ENCODE assay signal across 17 cellular contexts in genomic region chr1:236000781-236001180, GRCh38.
DNase-seq lines count a peak whose midpoint lies in the region; ATAC-seq and TF ChIP-seq lines count a peak whose summit lies in the region.
"Had no signal": no experiment of that assay in that cellular context is flagged by ENCODE, and none has a peak within 500 bp of the region (broad histone marks: within the 10 kb centered on the region; RNA-seq: fewer than 3 reads in every experiment).

No MANE protein-coding gene starts in this region.

- H3K4me1 Mint-ChIP-seq in activated CD4-positive, alpha-beta T cell treated with anti-CD3 and anti-CD28 coated beads, Interleukin-2, amount 10 ng/mL, durations not matched to agents 7 days and 5 days, result peaks cover 74% of the 10 kb centered on the region
- H3K4me1 Mint-ChIP-seq in activated naive CD8-positive, alpha-beta T cell treated with anti-CD3 and anti-CD28 coated beads for 36 hours, result peaks cover 39% of the 10 kb centered on the region

- H3K36me3 ChIP-seq in hepatocyte (replicated peaks; ENCODE audit: insufficient read depth, low read depth) (no peaks in the 10 kb centered on the region), neuronal stem cell (replicated peaks in 1 of 2; ENCODE audit: control insufficient read depth in 2 of 2, insufficient read depth in 2 of 2, low read length in 2 of 2) (peaks cover 4 to 6% of the 10 kb centered on the region in 2 donors)
- H3K36me3 ChIP-seq: cardiac muscle cell, left lung had no signal

- no peak overlapping the region for H3K4me2 ChIP-seq in hepatocyte
- H3K4me2 ChIP-seq in neuronal stem cell (ENCODE audit: insufficient read depth, low read length, poor library complexity, severe bottlenecking), result no peak overlapping the region

- H3K79me2 ChIP-seq in hepatocyte, result no peaks in the 10 kb centered on the region

- no peak overlapping the region for H2AK5ac ChIP-seq in neuronal stem cell (ENCODE audit: low read depth, low read length)

- no peak overlapping the region for H2BK120ac ChIP-seq in neuronal stem cell (ENCODE audit: low read depth, low read length)

- no peak for TF ChIP-seq CTCF in GM12865 (IDR thresholded peaks at IDR 0.05; ENCODE audit: insufficient read depth, low read depth, low read length, missing control alignments)
- TF ChIP-seq CTCF in hepatocyte (IDR thresholded peaks at IDR 0.05; ENCODE audit: poor library complexity), result no peak

- H3K27ac ChIP-seq in hepatocyte, result no peak overlapping the region
- no peak overlapping the region for H3K27ac ChIP-seq in neuronal stem cell (replicated peaks; ENCODE audit: low read length)
- H3K27ac ChIP-seq: C4-2B, cardiac muscle cell, left lung, tibial artery had no signal

- H4K8ac ChIP-seq in neuronal stem cell (ENCODE audit: low read depth, low read length), result no peak overlapping the region

- H3K9ac ChIP-seq in neuronal stem cell (ENCODE audit: low read depth, low read length, poor library complexity), result no peak overlapping the region

- intact Hi-C loops in sciatic nerve (cut with DNase I), result no loop called here

- POLR2A ChIA-PET in activated CD4-positive, alpha-beta T cell treated with anti-CD3 and anti-CD28 coated beads, Interleukin-2, amount 10 ng/mL, durations not matched to agents 7 days and 5 days (lab: Charles Lee), result no interaction called here

- H3K9me3 ChIP-seq in hepatocyte (ENCODE audit: low read depth), result no peaks in the 10 kb centered on the region
- peaks cover 0 to 2% of the 10 kb centered on the region in 2 donors for H3K9me3 ChIP-seq in neuronal stem cell (replicated peaks in 1 of 2; ENCODE audit: control insufficient read depth in 2 of 2, insufficient read depth in 1 of 2, low read depth in 1 of 2, low read length in 2 of 2)
- H3K9me3 ChIP-seq: left lung, tibial artery had no signal

- H3K36me3 Mint-ChIP-seq in activated CD4-positive, alpha-beta T cell treated with anti-CD3 and anti-CD28 coated beads, Interleukin-2, amount 10 ng/mL, durations not matched to agents 7 days and 5 days (ENCODE audit: low read depth), result peaks cover 4% of the 10 kb centered on the region
- peaks cover 4% of the 10 kb centered on the region for H3K36me3 Mint-ChIP-seq in activated naive CD8-positive, alpha-beta T cell treated with anti-CD3 and anti-CD28 coated beads for 36 hours

- H3K23ac ChIP-seq in neuronal stem cell (ENCODE audit: low read depth, low read length, poor library complexity), result no peak overlapping the region

- H3K79me1 ChIP-seq in neuronal stem cell (ENCODE audit: low read depth, low read length), result peaks cover 2% of the 10 kb centered on the region

- H3K4me3 ChIP-seq in GM12865 (ENCODE audit: low read depth, low read length), result no peak overlapping the region
- no peak overlapping the region for H3K4me3 ChIP-seq in hepatocyte
- H3K4me3 ChIP-seq in neuronal stem cell (ENCODE audit: low read length in 2 of 2), result no peak overlapping the region
- H3K4me3 ChIP-seq: cardiac muscle cell, left lung, tibial artery had no signal

- no peak overlapping the region for H2BK15ac ChIP-seq in neuronal stem cell (ENCODE audit: low read length)

- H2AFZ ChIP-seq in hepatocyte (no peak overlapping the region), neuronal stem cell (ENCODE audit: low read length) (no peak overlapping the region)

- CTCF ChIA-PET in activated CD4-positive, alpha-beta T cell treated with anti-CD3 and anti-CD28 coated beads, Interleukin-2, amount 10 ng/mL, durations not matched to agents 7 days and 5 days (lab: Charles Lee), result interaction anchor here (0.7 to 1.6 kb wide), 4 partner anchors 9 to 89 kb away, joined by 3 to 5 read pairs (median 4); no protein-coding TSS in a partner anchor

- H2BK5ac ChIP-seq in neuronal stem cell (ENCODE audit: low read length), result no peak overlapping the region

- 95% methylated on average over 6 of the region's 6 CpGs for WGBS in hepatocyte (ENCODE audit: low lambda C conversion rate, missing lambda C conversion rate)
- WGBS in neuronal stem cell (ENCODE audit: extremely low coverage in 2 of 2, insufficient read length in 2 of 2, insufficient replicate concordance in 1 of 2), 2 donors, result no CpG with 5 or more reads among the region's 6 CpGs

- peak overlapping the region; percentile 95 for H3K27ac Mint-ChIP-seq in activated CD4-positive, alpha-beta T cell treated with anti-CD3 and anti-CD28 coated beads, Interleukin-2, amount 10 ng/mL, durations not matched to agents 7 days and 5 days
- peak overlapping the region; percentile 96 for H3K27ac Mint-ChIP-seq in activated naive CD8-positive, alpha-beta T cell treated with anti-CD3 and anti-CD28 coated beads for 36 hours

- no peak overlapping the region for H3K4me3 Mint-ChIP-seq in activated CD4-positive, alpha-beta T cell treated with anti-CD3 and anti-CD28 coated beads, Interleukin-2, amount 10 ng/mL, durations not matched to agents 7 days and 5 days
- no peak overlapping the region for H3K4me3 Mint-ChIP-seq in activated naive CD8-positive, alpha-beta T cell treated with anti-CD3 and anti-CD28 coated beads for 36 hours

- no peak overlapping the region for H4K91ac ChIP-seq in neuronal stem cell (ENCODE audit: low read depth, low read length, poor library complexity)

- H3K18ac ChIP-seq in neuronal stem cell (ENCODE audit: low read length), result no peak overlapping the region

- H3K14ac ChIP-seq in neuronal stem cell (ENCODE audit: low read length), result no peak overlapping the region

- H3K9me3 Mint-ChIP-seq in activated CD4-positive, alpha-beta T cell treated with anti-CD3 and anti-CD28 coated beads, Interleukin-2, amount 10 ng/mL, durations not matched to agents 7 days and 5 days, result peaks cover 3% of the 10 kb centered on the region
- no peaks in the 10 kb centered on the region for H3K9me3 Mint-ChIP-seq in activated naive CD8-positive, alpha-beta T cell treated with anti-CD3 and anti-CD28 coated beads for 36 hours

- no peak overlapping the region for H3K4ac ChIP-seq in neuronal stem cell (ENCODE audit: low read length)

- H2BK12ac ChIP-seq in neuronal stem cell (ENCODE audit: low read length), result no peak overlapping the region

- H3K4me1 ChIP-seq in hepatocyte (ENCODE audit: insufficient read depth) (peaks cover 4% of the 10 kb centered on the region), neuronal stem cell (ENCODE audit: control insufficient read depth in 2 of 2, insufficient read depth in 1 of 2, low read depth in 1 of 2, low read length in 2 of 2) (no peaks in the 10 kb centered on the region)
- H3K4me1 ChIP-seq: tibial artery had no signal

- H4K20me1 ChIP-seq in hepatocyte (ENCODE audit: insufficient read depth, poor library complexity, severe bottlenecking), result no peaks in the 10 kb centered on the region

- peak; percentile 4 for ATAC-seq in sciatic nerve
- no peak for ATAC-seq in HG02798 (IDR thresholded peaks at IDR 0.05; ENCODE audit: poor library complexity, unreplicated experiment)

- H3K9me2 ChIP-seq in hepatocyte (replicated peaks; ENCODE audit: insufficient read depth), result no peaks in the 10 kb centered on the region

- H3K27me3 Mint-ChIP-seq in activated CD4-positive, alpha-beta T cell treated with anti-CD3 and anti-CD28 coated beads, Interleukin-2, amount 10 ng/mL, durations not matched to agents 7 days and 5 days, result no peaks in the 10 kb centered on the region
- no peaks in the 10 kb centered on the region for H3K27me3 Mint-ChIP-seq in activated naive CD8-positive, alpha-beta T cell treated with anti-CD3 and anti-CD28 coated beads for 36 hours

- no peaks in the 10 kb centered on the region for H3K27me3 ChIP-seq in hepatocyte
- H3K27me3 ChIP-seq in neuronal stem cell (ENCODE audit: control insufficient read depth in 3 of 3, insufficient read depth in 3 of 3, low read depth in 1 of 3, low read length in 3 of 3), result no peaks in the 10 kb centered on the region
- H3K27me3 ChIP-seq: cardiac muscle cell, left lung, tibial artery had no signal

- DNase-seq in activated CD4-positive, alpha-beta T cell treated with anti-CD3 and anti-CD28 coated beads, Interleukin-2, amount 10 ng/mL, durations not matched to agents 7 days and 5 days, result no peak
- no peak for DNase-seq in activated CD4-positive, alpha-beta T cell treated with anti-CD3 and anti-CD28 coated beads, Interleukin-2, amount 50 U/mL, for 4 hours
- DNase-seq in GM12865 (ENCODE audit: low read depth), result peak; percentile 44
- no peak for DNase-seq in activated naive CD8-positive, alpha-beta T cell treated with anti-CD3 and anti-CD28 coated beads for 36 hours
- no peak for DNase-seq in sciatic nerve (ENCODE audit: low spot score)
- no peak for DNase-seq in hepatocyte (ENCODE audit: low spot score)
- DNase-seq in neuronal stem cell (ENCODE audit: low spot score), result no peak
- DNase-seq: activated gamma-delta T cell treated with Interleukin-2 at 50 U/mL for 16 hours; effector CD4-positive, alpha-beta T cell; left lung; NCI-H1694 treated with DMSO at 0.1 percent for 48 hours; NCI-H345; Right ventricle myocardium superior; tibial artery had no signal
